1 cellular context compared by ENCODE assay signal in the genomic region with DNA sequence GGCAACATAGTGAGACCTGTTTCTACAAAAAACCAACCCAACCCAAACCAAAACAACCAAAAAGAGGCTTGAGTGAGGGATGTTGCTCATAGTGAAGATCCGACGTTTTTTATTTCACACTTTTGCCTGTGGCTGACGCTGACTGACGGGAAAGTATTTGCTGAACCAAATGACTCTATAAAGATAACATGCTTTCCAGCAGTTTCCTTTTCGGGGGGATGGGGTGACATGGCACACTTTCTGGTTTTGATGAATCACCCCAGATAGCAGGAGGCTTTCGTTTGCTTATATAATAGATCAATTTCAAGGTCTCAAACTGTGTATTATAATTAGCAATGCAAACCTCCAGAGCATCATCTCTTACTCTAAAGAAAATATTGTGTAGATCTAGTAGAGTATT.
TF ChIP-seq lines count a peak whose summit lies in the region.

No MANE protein-coding gene starts in this region.

TF ChIP-seq in GM23338, 12 proteins besides CTCF, POLR2A, EP300 and RAD21 (continued from another document):
- TF ChIP-seq, protein P1, sequence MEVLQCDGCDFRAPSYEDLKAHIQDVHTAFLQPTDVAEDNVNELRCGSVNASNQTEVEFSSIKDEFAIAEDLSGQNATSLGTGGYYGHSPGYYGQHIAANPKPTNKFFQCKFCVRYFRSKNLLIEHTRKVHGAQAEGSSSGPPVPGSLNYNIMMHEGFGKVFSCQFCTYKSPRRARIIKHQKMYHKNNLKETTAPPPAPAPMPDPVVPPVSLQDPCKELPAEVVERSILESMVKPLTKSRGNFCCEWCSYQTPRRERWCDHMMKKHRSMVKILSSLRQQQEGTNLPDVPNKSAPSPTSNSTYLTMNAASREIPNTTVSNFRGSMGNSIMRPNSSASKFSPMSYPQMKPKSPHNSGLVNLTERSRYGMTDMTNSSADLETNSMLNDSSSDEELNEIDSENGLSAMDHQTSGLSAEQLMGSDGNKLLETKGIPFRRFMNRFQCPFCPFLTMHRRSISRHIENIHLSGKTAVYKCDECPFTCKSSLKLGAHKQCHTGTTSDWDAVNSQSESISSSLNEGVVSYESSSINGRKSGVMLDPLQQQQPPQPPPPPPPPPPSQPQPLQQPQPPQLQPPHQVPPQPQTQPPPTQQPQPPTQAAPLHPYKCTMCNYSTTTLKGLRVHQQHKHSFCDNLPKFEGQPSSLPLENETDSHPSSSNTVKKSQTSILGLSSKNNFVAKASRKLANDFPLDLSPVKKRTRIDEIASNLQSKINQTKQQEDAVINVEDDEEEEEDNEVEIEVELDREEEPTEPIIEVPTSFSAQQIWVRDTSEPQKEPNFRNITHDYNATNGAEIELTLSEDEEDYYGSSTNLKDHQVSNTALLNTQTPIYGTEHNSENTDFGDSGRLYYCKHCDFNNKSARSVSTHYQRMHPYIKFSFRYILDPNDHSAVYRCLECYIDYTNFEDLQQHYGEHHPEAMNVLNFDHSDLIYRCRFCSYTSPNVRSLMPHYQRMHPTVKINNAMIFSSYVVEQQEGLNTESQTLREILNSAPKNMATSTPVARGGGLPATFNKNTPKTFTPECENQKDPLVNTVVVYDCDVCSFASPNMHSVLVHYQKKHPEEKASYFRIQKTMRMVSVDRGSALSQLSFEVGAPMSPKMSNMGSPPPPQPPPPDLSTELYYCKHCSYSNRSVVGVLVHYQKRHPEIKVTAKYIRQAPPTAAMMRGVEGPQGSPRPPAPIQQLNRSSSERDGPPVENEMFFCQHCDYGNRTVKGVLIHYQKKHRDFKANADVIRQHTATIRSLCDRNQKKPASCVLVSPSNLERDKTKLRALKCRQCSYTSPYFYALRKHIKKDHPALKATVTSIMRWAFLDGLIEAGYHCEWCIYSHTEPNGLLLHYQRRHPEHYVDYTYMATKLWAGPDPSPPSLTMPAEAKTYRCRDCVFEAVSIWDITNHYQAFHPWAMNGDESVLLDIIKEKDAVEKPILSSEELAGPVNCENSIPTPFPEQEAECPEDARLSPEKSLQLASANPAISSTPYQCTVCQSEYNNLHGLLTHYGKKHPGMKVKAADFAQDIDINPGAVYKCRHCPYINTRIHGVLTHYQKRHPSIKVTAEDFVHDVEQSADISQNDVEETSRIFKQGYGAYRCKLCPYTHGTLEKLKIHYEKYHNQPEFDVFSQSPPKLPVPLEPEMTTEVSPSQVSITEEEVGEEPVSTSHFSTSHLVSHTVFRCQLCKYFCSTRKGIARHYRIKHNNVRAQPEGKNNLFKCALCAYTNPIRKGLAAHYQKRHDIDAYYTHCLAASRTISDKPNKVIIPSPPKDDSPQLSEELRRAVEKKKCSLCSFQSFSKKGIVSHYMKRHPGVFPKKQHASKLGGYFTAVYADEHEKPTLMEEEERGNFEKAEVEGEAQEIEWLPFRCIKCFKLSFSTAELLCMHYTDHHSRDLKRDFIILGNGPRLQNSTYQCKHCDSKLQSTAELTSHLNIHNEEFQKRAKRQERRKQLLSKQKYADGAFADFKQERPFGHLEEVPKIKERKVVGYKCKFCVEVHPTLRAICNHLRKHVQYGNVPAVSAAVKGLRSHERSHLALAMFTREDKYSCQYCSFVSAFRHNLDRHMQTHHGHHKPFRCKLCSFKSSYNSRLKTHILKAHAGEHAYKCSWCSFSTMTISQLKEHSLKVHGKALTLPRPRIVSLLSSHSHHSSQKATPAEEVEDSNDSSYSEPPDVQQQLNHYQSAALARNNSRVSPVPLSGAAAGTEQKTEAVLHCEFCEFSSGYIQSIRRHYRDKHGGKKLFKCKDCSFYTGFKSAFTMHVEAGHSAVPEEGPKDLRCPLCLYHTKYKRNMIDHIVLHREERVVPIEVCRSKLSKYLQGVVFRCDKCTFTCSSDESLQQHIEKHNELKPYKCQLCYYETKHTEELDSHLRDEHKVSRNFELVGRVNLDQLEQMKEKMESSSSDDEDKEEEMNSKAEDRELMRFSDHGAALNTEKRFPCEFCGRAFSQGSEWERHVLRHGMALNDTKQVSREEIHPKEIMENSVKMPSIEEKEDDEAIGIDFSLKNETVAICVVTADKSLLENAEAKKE (CRISPR knock-in tag; IDR thresholded peaks at IDR 0.05): no peak
- TF ChIP-seq ZNF331 (CRISPR knock-in tag; IDR thresholded peaks at IDR 0.05; ENCODE audit: low read depth) (no peak), EZH2 (IDR thresholded peaks at IDR 0.05; ENCODE audit: low read depth, unreplicated experiment) (no peak), POLR2AphosphoS5 (IDR thresholded peaks at IDR 0.05; ENCODE audit: low read depth) (no peak), STAT1 (IDR thresholded peaks at IDR 0.05; ENCODE audit: unreplicated experiment) (no peak), NANOG (IDR thresholded peaks at IDR 0.05; ENCODE audit: borderline replicate concordance) (no peak), EZH2phosphoT487 (IDR thresholded peaks at IDR 0.05; ENCODE audit: unreplicated experiment) (no peak), JUNB (IDR thresholded peaks at IDR 0.05; ENCODE audit: unreplicated experiment) (no peak), ZNF114 (CRISPR knock-in tag; IDR thresholded peaks at IDR 0.05) (no peak)
- TF ChIP-seq, protein P2, sequence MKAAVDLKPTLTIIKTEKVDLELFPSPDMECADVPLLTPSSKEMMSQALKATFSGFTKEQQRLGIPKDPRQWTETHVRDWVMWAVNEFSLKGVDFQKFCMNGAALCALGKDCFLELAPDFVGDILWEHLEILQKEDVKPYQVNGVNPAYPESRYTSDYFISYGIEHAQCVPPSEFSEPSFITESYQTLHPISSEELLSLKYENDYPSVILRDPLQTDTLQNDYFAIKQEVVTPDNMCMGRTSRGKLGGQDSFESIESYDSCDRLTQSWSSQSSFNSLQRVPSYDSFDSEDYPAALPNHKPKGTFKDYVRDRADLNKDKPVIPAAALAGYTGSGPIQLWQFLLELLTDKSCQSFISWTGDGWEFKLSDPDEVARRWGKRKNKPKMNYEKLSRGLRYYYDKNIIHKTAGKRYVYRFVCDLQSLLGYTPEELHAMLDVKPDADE (IDR thresholded peaks at IDR 0.05): no peak
